In genomic region chr2:27381577-27382181, GRCh38 we compare ENCODE assay signal across 6 cellular contexts. TPM values are rescaled to one million over a fixed set of nuclear protein-coding genes. Genes with fewer than 3 reads are reported as not detected.
DNase-seq lines count a peak whose midpoint lies in the region; ATAC-seq and TF ChIP-seq lines count a peak whose summit lies in the region.

No MANE protein-coding gene starts in this region.

- 83 to 96% methylated on average over 4 to 6 of the region's 10 CpGs for WGBS in gastroesophageal sphincter (ENCODE audit: low coverage in 1 of 2), 2 donors
- 90 to 95% methylated on average over 10 of the region's 10 CpGs for whole genome bisulfite sequencing in upper lobe of left lung, 2 donors

- TF ChIP-seq POLR2A in gastroesophageal sphincter (IDR thresholded peaks at IDR 0.05) (no peak), upper lobe of left lung (IDR thresholded peaks at IDR 0.05) (no peak)

- peaks cover 7% of the 10 kb centered on the region for H3K4me1 ChIP-seq in cardiac muscle cell (ENCODE audit: low read depth)
- peaks cover 0 to 34% (median 14%) of the 10 kb centered on the region in 3 donors for H3K4me1 ChIP-seq in gastroesophageal sphincter
- peaks cover 15 to 38% (median 22%) of the 10 kb centered on the region in 4 donors for H3K4me1 ChIP-seq in upper lobe of left lung

- ATAC-seq in left ventricle myocardium superior: no peak
- no peak for ATAC-seq in gastroesophageal sphincter
- ATAC-seq in upper lobe of left lung (ENCODE audit: low FRiP score in 2 of 2): no peak

- intact Hi-C loops in left ventricle myocardium superior (cut with micrococcal nuclease): no loop called here

- no peak overlapping the region for H3K4me3 ChIP-seq in cardiac muscle cell
- no peak overlapping the region for H3K4me3 ChIP-seq in gastroesophageal sphincter
- no peak overlapping the region for H3K4me3 ChIP-seq in upper lobe of left lung

- H3K9me3 ChIP-seq in cardiac muscle cell (ENCODE audit: low read depth): no peaks in the 10 kb centered on the region
- H3K9me3 ChIP-seq in gastroesophageal sphincter: no peaks in the 10 kb centered on the region
- no peaks in the 10 kb centered on the region for H3K9me3 ChIP-seq in upper lobe of left lung

- DNase-seq in cardiac muscle cell (ENCODE audit: low read depth in 1 of 2, low spot score in 1 of 2) (no peak), left ventricle myocardium superior (no peak), upper lobe of left lung (no peak), T-helper 9 cell (no peak), retina (no peak)

- H3K27me3 ChIP-seq in cardiac muscle cell: no peaks in the 10 kb centered on the region
- no peaks in the 10 kb centered on the region for H3K27me3 ChIP-seq in gastroesophageal sphincter
- H3K27me3 ChIP-seq in upper lobe of left lung: no peaks in the 10 kb centered on the region

- no peak for TF ChIP-seq CTCF in cardiac muscle cell (IDR thresholded peaks at IDR 0.05; ENCODE audit: low read depth, low read length)
- no peak for TF ChIP-seq CTCF in gastroesophageal sphincter (IDR thresholded peaks at IDR 0.05)
- TF ChIP-seq CTCF in upper lobe of left lung (IDR thresholded peaks at IDR 0.05): no peak

- peaks cover 35% of the 10 kb centered on the region for H3K36me3 ChIP-seq in cardiac muscle cell
- H3K36me3 ChIP-seq in gastroesophageal sphincter: peaks cover 0 to 71% of the 10 kb centered on the region in 2 donors
- H3K36me3 ChIP-seq in upper lobe of left lung: peaks cover 19 to 74% (median 47%) of the 10 kb centered on the region in 4 donors

- H3K27ac ChIP-seq in cardiac muscle cell: peak overlapping the region; percentile 96
- peak overlapping the region in 3 of 4 donors; percentile 90 to 95 (median 90) for H3K27ac ChIP-seq in gastroesophageal sphincter
- peak overlapping the region in 3 of 4 donors; percentile 84 to 95 (median 86) for H3K27ac ChIP-seq in upper lobe of left lung

- TF ChIP-seq EP300 in gastroesophageal sphincter (IDR thresholded peaks at IDR 0.05) (no peak), upper lobe of left lung (IDR thresholded peaks at IDR 0.05) (no peak)

RNA-seq across cellular contexts. Expression of gene ZNF513, which starts 1.1 kb away (rescaled TPM):
- total RNA-seq in cardiac muscle cell (29.7 and 31.7 TPM in 2 replicates), left ventricle myocardium superior (6.5 TPM), gastroesophageal sphincter (10 to 100 TPM in 2 of 4 donors, 1 to 10 TPM in 2; 6.6 to 16.3 (median 11.0) TPM), upper lobe of left lung (10 to 100 TPM in 5 of 6 donors, 1 to 10 TPM in 1; 9.3 to 31.4 (median 18.0) TPM)
- 32.2 and 35.8 TPM in 2 replicates for polyA plus RNA-seq in cardiac muscle cell

RNA-seq across cellular contexts. Expression of gene SNX17, which starts 11.3 kb away (rescaled TPM):
- total RNA-seq in cardiac muscle cell (91.9 and 141 TPM in 2 replicates), left ventricle myocardium superior (61.2 TPM), gastroesophageal sphincter (100 to 1,000 TPM; 104 to 130 (median 118) TPM), upper lobe of left lung (100 to 1,000 TPM in 3 of 6 donors, 10 to 100 TPM in 3; 69.1 to 142 (median 113) TPM)
- 130 and 135 TPM in 2 replicates for polyA plus RNA-seq in cardiac muscle cell

RNA-seq across cellular contexts. Expression of gene EIF2B4, which starts 11.5 kb away (rescaled TPM):
- total RNA-seq in cardiac muscle cell (30.5 and 41.5 TPM in 2 replicates), left ventricle myocardium superior (40.9 TPM), gastroesophageal sphincter (10 to 100 TPM; 40.8 to 54.9 (median 48.8) TPM), upper lobe of left lung (10 to 100 TPM; 24.8 to 48.2 (median 29.8) TPM)
- 93.9 and 94.9 TPM in 2 replicates for polyA plus RNA-seq in cardiac muscle cell

RNA-seq across cellular contexts. Expression of gene GTF3C2, which starts 25.1 kb away (rescaled TPM):
- total RNA-seq in cardiac muscle cell (35.1 and 38.2 TPM in 2 replicates), left ventricle myocardium superior (19.8 TPM), gastroesophageal sphincter (10 to 100 TPM; 26.2 to 68.5 (median 32.0) TPM), upper lobe of left lung (100 to 1,000 TPM in 1 of 6 donors, 10 to 100 TPM in 5; 43.9 to 104 (median 48.9) TPM)
- polyA plus RNA-seq in cardiac muscle cell: 47.7 and 56.8 TPM in 2 replicates

RNA-seq across cellular contexts. Expression of gene PPM1G, which starts 27.7 kb away (rescaled TPM):
- 96.2 and 101 TPM in 2 replicates for total RNA-seq in cardiac muscle cell
- polyA plus RNA-seq in cardiac muscle cell: 84.8 and 93.0 TPM in 2 replicates
- total RNA-seq in left ventricle myocardium superior: 38.8 TPM
- total RNA-seq in gastroesophageal sphincter: 10 to 100 TPM; 50.2 to 74.2 (median 58.8) TPM
- total RNA-seq in upper lobe of left lung: 10 to 100 TPM; 39.8 to 60.6 (median 55.3) TPM
